In the genomic region with DNA sequence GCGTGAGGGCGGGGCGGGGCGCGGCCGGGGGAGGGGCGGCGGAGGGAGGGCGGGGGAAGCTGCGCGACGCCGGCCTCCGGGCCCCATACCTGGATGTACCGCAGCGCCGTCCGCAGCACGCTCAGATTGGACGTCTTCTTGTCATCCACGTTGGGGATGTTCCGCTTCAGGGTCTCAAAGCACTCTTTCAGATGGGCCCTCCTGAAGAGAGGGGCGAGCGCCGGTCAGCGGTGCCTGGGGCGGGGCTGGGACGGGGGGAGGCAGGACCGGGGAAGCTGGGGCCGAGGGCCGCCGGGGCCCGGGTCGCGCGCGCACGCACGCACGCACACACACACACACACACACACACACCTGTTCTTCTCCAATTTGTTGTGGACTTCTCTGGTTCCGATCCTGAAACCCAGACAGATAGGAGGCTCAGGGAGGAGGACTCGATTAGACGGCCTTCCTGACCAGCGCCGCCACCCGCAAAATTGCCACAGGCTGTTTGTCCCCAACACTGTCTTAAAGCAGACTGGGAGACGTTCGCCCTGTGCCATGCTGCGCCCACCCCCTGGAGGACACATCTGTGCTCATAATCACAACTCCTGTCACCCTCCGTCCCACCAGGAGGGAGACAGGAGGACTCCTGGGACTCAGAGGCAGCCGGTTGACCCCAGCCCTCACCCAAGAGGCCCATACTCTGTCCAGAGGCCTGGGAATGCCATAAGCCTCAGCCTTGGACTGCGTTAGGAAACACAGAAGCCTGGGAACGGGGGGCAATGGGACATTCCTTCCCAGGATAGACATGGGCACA, we compare ENCODE assay signal across 8 cellular contexts. TPM values are rescaled to one million over a fixed set of nuclear protein-coding genes. Genes with fewer than 3 reads are reported as not detected.
DNase-seq lines count a peak whose midpoint lies in the region; ATAC-seq and TF ChIP-seq lines count a peak whose summit lies in the region.

No MANE protein-coding gene starts in this region.

- 68% methylated on average over 9 of the region's 53 CpGs for WGBS in suprapubic skin

- no peak for TF ChIP-seq POLR2A in suprapubic skin (IDR thresholded peaks at IDR 0.05)

- H3K36me3 Mint-ChIP-seq in T-helper 1 cell treated with Interleukin-12 subunit alpha and Interleukin-12 subunit beta and Interleukin-4 antibody, amounts not matched to agents 30 μg/mL and 1 μg/mL, for 36 hours (ENCODE audit: low read depth): no peaks in the 10 kb centered on the region
- peaks cover 6% of the 10 kb centered on the region for H3K36me3 Mint-ChIP-seq in activated naive CD8-positive, alpha-beta T cell treated with anti-CD3 and anti-CD28 coated beads, Interleukin-2, amount 50 U/mL, for 24 hours (ENCODE audit: low read depth)

- no peaks in the 10 kb centered on the region for H3K9me3 Mint-ChIP-seq in T-helper 1 cell treated with Interleukin-12 subunit alpha and Interleukin-12 subunit beta and Interleukin-4 antibody, amounts not matched to agents 30 μg/mL and 1 μg/mL, for 36 hours
- H3K9me3 Mint-ChIP-seq in activated naive CD8-positive, alpha-beta T cell treated with anti-CD3 and anti-CD28 coated beads, Interleukin-2, amount 50 U/mL, for 24 hours: no peaks in the 10 kb centered on the region

- H3K27ac Mint-ChIP-seq in T-helper 1 cell treated with Interleukin-12 subunit alpha and Interleukin-12 subunit beta and Interleukin-4 antibody, amounts not matched to agents 30 μg/mL and 1 μg/mL, for 36 hours: peak overlapping the region; percentile 86
- H3K27ac Mint-ChIP-seq in activated naive CD8-positive, alpha-beta T cell treated with anti-CD3 and anti-CD28 coated beads, Interleukin-2, amount 50 U/mL, for 24 hours: peak overlapping the region; percentile 90

- peak overlapping the region; percentile 99 for H3K27ac ChIP-seq in suprapubic skin

- H3K27me3 Mint-ChIP-seq in T-helper 1 cell treated with Interleukin-12 subunit alpha and Interleukin-12 subunit beta and Interleukin-4 antibody, amounts not matched to agents 30 μg/mL and 1 μg/mL, for 36 hours (ENCODE audit: low read depth): no peaks in the 10 kb centered on the region
- H3K27me3 Mint-ChIP-seq in activated naive CD8-positive, alpha-beta T cell treated with anti-CD3 and anti-CD28 coated beads, Interleukin-2, amount 50 U/mL, for 24 hours: no peaks in the 10 kb centered on the region

- H3K4me3 Mint-ChIP-seq in T-helper 1 cell treated with Interleukin-12 subunit alpha and Interleukin-12 subunit beta and Interleukin-4 antibody, amounts not matched to agents 30 μg/mL and 1 μg/mL, for 36 hours: peak overlapping the region; percentile 80
- peak overlapping the region; percentile 82 for H3K4me3 Mint-ChIP-seq in activated naive CD8-positive, alpha-beta T cell treated with anti-CD3 and anti-CD28 coated beads, Interleukin-2, amount 50 U/mL, for 24 hours

- no peak for TF ChIP-seq CTCF in kidney epithelial cell (IDR thresholded peaks at IDR 0.05; ENCODE audit: insufficient read depth, low read length, poor library complexity, severe bottlenecking)
- TF ChIP-seq CTCF in suprapubic skin (IDR thresholded peaks at IDR 0.05): no peak

- H3K36me3 ChIP-seq in kidney epithelial cell (ENCODE audit: control insufficient read depth, insufficient read depth, low read length): peaks cover 1% of the 10 kb centered on the region
- no peaks in the 10 kb centered on the region for H3K36me3 ChIP-seq in suprapubic skin

- H3K27me3 ChIP-seq in kidney epithelial cell (ENCODE audit: control insufficient read depth, insufficient read depth, low read length) (no peaks in the 10 kb centered on the region), suprapubic skin (no peaks in the 10 kb centered on the region)

- ATAC-seq in activated naive CD8-positive, alpha-beta T cell treated with anti-CD3 and anti-CD28 coated beads, Interleukin-2, amount 50 U/mL, for 24 hours: no peak
- ATAC-seq in GM19395 (IDR thresholded peaks at IDR 0.05; ENCODE audit: unreplicated experiment) (no peak), GM21360 (IDR thresholded peaks at IDR 0.05; ENCODE audit: unreplicated experiment) (no peak)

- DNase-seq in T-helper 1 cell (no peak), kidney epithelial cell (ENCODE audit: low read depth) (no peak), suprapubic skin (ENCODE audit: low spot score in 2 of 2) (peak; percentile 78 to 90), D341Med (ENCODE audit: low spot score) (no peak)
- DNase-seq in activated naive CD8-positive, alpha-beta T cell treated with anti-CD3 and anti-CD28 coated beads, Interleukin-2, amount 50 U/mL, for 24 hours: peak; percentile 23

- no peak for TF ChIP-seq EP300 in suprapubic skin (IDR thresholded peaks at IDR 0.05)

- H3K4me3 ChIP-seq in kidney epithelial cell (ENCODE audit: low read depth, low read length) (peak overlapping the region; percentile 28), suprapubic skin (peak overlapping the region; percentile 68)

- H3K9me3 ChIP-seq in suprapubic skin: no peaks in the 10 kb centered on the region

- H3K4me1 Mint-ChIP-seq in T-helper 1 cell treated with Interleukin-12 subunit alpha and Interleukin-12 subunit beta and Interleukin-4 antibody, amounts not matched to agents 30 μg/mL and 1 μg/mL, for 36 hours (ENCODE audit: low read depth): peaks cover 42% of the 10 kb centered on the region
- H3K4me1 Mint-ChIP-seq in activated naive CD8-positive, alpha-beta T cell treated with anti-CD3 and anti-CD28 coated beads, Interleukin-2, amount 50 U/mL, for 24 hours: peaks cover 64% of the 10 kb centered on the region

- H3K4me1 ChIP-seq in suprapubic skin: peaks cover 84% of the 10 kb centered on the region

RNA-seq across cellular contexts. Expression of a gene that starts 6.7 kb away (rescaled TPM):
- total RNA-seq in kidney epithelial cell (8.7 and 15.1 TPM in 2 replicates), suprapubic skin (10 to 100 TPM; 20.9 to 50.0 (median 44.1) TPM)

RNA-seq across cellular contexts. Expression of a gene that starts 56.9 kb away (rescaled TPM):
- 24.7 and 49.4 TPM in 2 replicates for total RNA-seq in kidney epithelial cell
- total RNA-seq in suprapubic skin: 100 to 1,000 TPM in 2 of 4 donors, 10 to 100 TPM in 2; 48.2 to 117 (median 90.4) TPM

RNA-seq across cellular contexts. Expression of a gene that starts 57.9 kb away (rescaled TPM):
- total RNA-seq in kidney epithelial cell (44.8 and 49.1 TPM in 2 replicates), suprapubic skin (10 to 100 TPM; 44.3 to 68.6 (median 59.3) TPM)

Comparison
In these comparisons a context has a peak if more than half of its experiments do, and no peak if none do; other contexts are left out.
1. DNase-seq: peak in activated naive CD8-positive, alpha-beta T cell treated with anti-CD3 and anti-CD28 coated beads, Interleukin-2, amount 50 U/mL, for 24 hours (single experiment) and suprapubic skin (2 of 2); none in T-helper 1 cell (0 of 5), kidney epithelial cell (single experiment) and D341Med (single experiment).